ENCODE assay signal across 1 cellular context in the genomic region with DNA sequence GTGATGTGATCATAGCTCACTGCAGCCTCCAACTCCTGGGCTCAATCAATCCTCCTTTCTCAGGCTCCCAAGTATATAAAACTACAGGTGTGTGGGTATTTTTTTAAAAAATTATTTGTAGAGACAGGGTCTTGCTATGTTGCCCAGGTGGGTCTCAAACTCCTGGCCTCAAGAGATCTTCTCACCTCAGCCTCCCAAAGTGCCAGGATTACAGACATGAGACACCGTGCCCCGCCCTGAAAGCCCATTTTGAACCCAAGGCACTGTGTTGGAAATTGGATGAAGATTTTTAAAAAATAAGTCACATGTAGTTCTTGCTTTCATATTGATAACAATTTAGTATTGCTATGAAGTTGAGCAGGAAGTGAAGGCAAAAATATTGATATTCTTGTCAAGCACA.
TF ChIP-seq lines count a peak whose summit lies in the region.

No MANE protein-coding gene starts in this region.

TF ChIP-seq in IMR-90, 13 proteins besides CTCF, POLR2A, EP300 and RAD21:
- no peak for TF ChIP-seq RCOR1 (IDR thresholded peaks at IDR 0.05; ENCODE audit: insufficient replicate concordance, low read length)
- no peak for TF ChIP-seq MAZ (IDR thresholded peaks at IDR 0.05; ENCODE audit: borderline replicate concordance, low read depth, low read length)
- TF ChIP-seq CEBPB (IDR thresholded peaks at IDR 0.05; ENCODE audit: low read depth, low read length), result no peak
- TF ChIP-seq MXI1 (IDR thresholded peaks at IDR 0.05; ENCODE audit: borderline replicate concordance, low read depth, low read length), result no peak
- no peak for TF ChIP-seq SMC3 (IDR thresholded peaks at IDR 0.05; ENCODE audit: low read depth, low read length)
- TF ChIP-seq ELK1 (IDR thresholded peaks at IDR 0.05; ENCODE audit: borderline replicate concordance, low read depth, low read length), result no peak
- no peak for TF ChIP-seq CHD1 (IDR thresholded peaks at IDR 0.05; ENCODE audit: low read depth, low read length)
- TF ChIP-seq FOS (IDR thresholded peaks at IDR 0.05; ENCODE audit: low read depth, low read length), result no peak
- TF ChIP-seq MAFK (IDR thresholded peaks at IDR 0.05; ENCODE audit: low read depth, low read length), result no peak
- no peak for TF ChIP-seq RFX5 (IDR thresholded peaks at IDR 0.05; ENCODE audit: low read depth, low read length)
- TF ChIP-seq NFE2L2 (IDR thresholded peaks at IDR 0.05; ENCODE audit: low read depth, low read length), result no peak
- TF ChIP-seq BHLHE40 (IDR thresholded peaks at IDR 0.05; ENCODE audit: low read depth, low read length), result no peak
TF ChIP-seq in IMR-90: peak in this region for 0.
